In genomic region chr3:155080692-155081091, GRCh38 we compare ENCODE assay signal across 9 cellular contexts. TPM values are rescaled to one million over a fixed set of nuclear protein-coding genes. Genes with fewer than 3 reads are reported as not detected.
DNase-seq lines count a peak whose midpoint lies in the region; ATAC-seq and TF ChIP-seq lines count a peak whose summit lies in the region.
"Had no signal": no experiment of that assay in that cellular context is flagged by ENCODE, and none has a peak within 500 bp of the region (broad histone marks: within the 10 kb centered on the region; RNA-seq: fewer than 3 reads in every experiment).

No MANE protein-coding gene starts in this region.

- H3K4me1 ChIP-seq in OCI-LY3 (ENCODE audit: low read length) (peaks cover 2% of the 10 kb centered on the region; the same call in 1 of the 2 replicates), neural progenitor cell (peaks cover 2% of the 10 kb centered on the region), aorta (ENCODE audit: control insufficient read depth in 1 of 2, insufficient read depth in 2 of 2, low read length in 2 of 2) (no peaks in the 10 kb centered on the region)

- no peaks in the 10 kb centered on the region for H3F3A ChIP-seq in neural progenitor cell (ENCODE audit: low read depth)

- WGBS in aorta, 2 donors: 24 to 27% methylated on average over 8 of the region's 8 CpGs

- peaks cover 13% of the 10 kb centered on the region for H3K27me3 Mint-ChIP-seq in neural progenitor cell (ENCODE audit: insufficient read depth, low read depth)

- no peaks in the 10 kb centered on the region for H3K36me3 ChIP-seq in OCI-LY3 (replicated peaks; ENCODE audit: low read depth, low read length)
- no peaks in the 10 kb centered on the region for H3K36me3 ChIP-seq in neural progenitor cell
- H3K36me3 ChIP-seq in aorta (ENCODE audit: control insufficient read depth in 1 of 2, insufficient read depth in 2 of 2, low read length in 1 of 2): no peaks in the 10 kb centered on the region

- intact Hi-C loops in aorta (cut with DNase I): no loop called here

- H3K36me3 Mint-ChIP-seq in neural progenitor cell: no peaks in the 10 kb centered on the region

- peak overlapping the region; percentile 92 for H3K4me3 Mint-ChIP-seq in neural progenitor cell

- H3K4me2 ChIP-seq in OCI-LY3 (ENCODE audit: low read length) (peak overlapping the region; percentile 63), neural progenitor cell (peak overlapping the region; percentile 96)

- peak overlapping the region; percentile 22; the same call in 1 of the 2 replicates for H3K9ac ChIP-seq in OCI-LY3 (ENCODE audit: low read length)
- H3K9ac ChIP-seq in neural progenitor cell: no peak overlapping the region

- H3K27me3 ChIP-seq in OCI-LY3 (ENCODE audit: low read depth, low read length) (no peaks in the 10 kb centered on the region), neural progenitor cell (peaks cover 47% of the 10 kb centered on the region), aorta (ENCODE audit: control insufficient read depth in 1 of 2, insufficient read depth in 2 of 2, low read length in 1 of 2) (no peaks in the 10 kb centered on the region)

- H3K27ac Mint-ChIP-seq in neural progenitor cell: no peak overlapping the region

- no peak for TF ChIP-seq CTCF in C4-2B (conservative IDR thresholded peaks at IDR 0.05)
- TF ChIP-seq CTCF in OCI-LY3 (IDR thresholded peaks at IDR 0.05; ENCODE audit: low read depth, low read length): no peak
- TF ChIP-seq CTCF in neural progenitor cell (IDR thresholded peaks at IDR 0.05): no peak

- H3K27ac ChIP-seq in C4-2B (peak overlapping the region; percentile 98), OCI-LY3 (ENCODE audit: low read length) (no peak overlapping the region), neural progenitor cell (no peak overlapping the region), aorta (ENCODE audit: low read depth in 1 of 2, low read length in 2 of 2) (no peak overlapping the region)

- H3K4me3 ChIP-seq in OCI-LY3 (ENCODE audit: low read length) (peak overlapping the region; percentile 65), neural progenitor cell (peak overlapping the region; percentile 86), aorta (ENCODE audit: low read length in 2 of 2) (no peak overlapping the region)

- H3K4me1 Mint-ChIP-seq in neural progenitor cell: peaks cover 15% of the 10 kb centered on the region

- peak; percentile 26 for DNase-seq in epidermal melanocyte (ENCODE audit: insufficient read length, low spot score)
- DNase-seq in neural progenitor cell (ENCODE audit: low spot score): no peak
- no peak for DNase-seq in effector CD4-positive, alpha-beta T cell
- DNase-seq in aorta: no peak
- DNase-seq in hepatic stellate cell (ENCODE audit: low spot score): no peak
- DNase-seq in AML-193 (lab: John Stamatoyannopoulos, UW): no peak
- DNase-seq: NCI-H1092 had no signal

- no peak for ATAC-seq in aorta (ENCODE audit: low FRiP score)

- H2AFZ ChIP-seq in OCI-LY3 (ENCODE audit: low read depth, low read length) (peak overlapping the region; percentile 69), neural progenitor cell (replicated peaks) (no peak overlapping the region)

- H3K9me3 Mint-ChIP-seq in neural progenitor cell: no peaks in the 10 kb centered on the region

- H3K79me2 ChIP-seq in OCI-LY3 (ENCODE audit: low read length) (no peaks in the 10 kb centered on the region), neural progenitor cell (ENCODE audit: low read depth) (no peaks in the 10 kb centered on the region)

- no peaks in the 10 kb centered on the region for H3K9me3 ChIP-seq in OCI-LY3 (ENCODE audit: insufficient read depth, low read length)
- H3K9me3 ChIP-seq in neural progenitor cell (ENCODE audit: low read depth): no peaks in the 10 kb centered on the region
- H3K9me3 ChIP-seq in aorta (ENCODE audit: control insufficient read depth, low read length): no peaks in the 10 kb centered on the region

- H4K20me1 ChIP-seq in OCI-LY3 (ENCODE audit: insufficient read depth, low read length) (no peaks in the 10 kb centered on the region), neural progenitor cell (ENCODE audit: low read depth) (no peaks in the 10 kb centered on the region)

RNA-seq across cellular contexts. Expression of gene MME, which starts 0.6 kb away (rescaled TPM):
- 1.5 and 5.0 TPM in 2 replicates for total RNA-seq in neural progenitor cell (ENCODE audit: low replicate concordance)
- total RNA-seq in aorta: 1 to 10 TPM; 3.1 to 4.4 TPM
- polyA plus RNA-seq in aorta: 10 to 100 TPM in 1 of 2 donors, under 1 TPM in 1; 0.05 to 18.4 TPM

Comparison
In these comparisons a context has a peak if more than half of its experiments do, and no peak if none do; other contexts are left out.
1. H3K4me3 ChIP-seq: peak in OCI-LY3 (single experiment) and neural progenitor cell (single experiment); none in aorta (0 of 2).